ENCODE assay signal across 22 cellular contexts in genomic region chr10:132776821-132777220, GRCh38. TPM values are rescaled to one million over a fixed set of nuclear protein-coding genes. Genes with fewer than 3 reads are reported as not detected.
"Had no signal": no experiment of that assay in that cellular context is flagged by ENCODE, and none has a peak within 500 bp of the region (broad histone marks: within the 10 kb centered on the region; RNA-seq: fewer than 3 reads in every experiment).

No MANE protein-coding gene starts in this region.

- H3K9me3 ChIP-seq: SJSA1 had no signal

- H3K4me3 ChIP-seq: SJSA1, SK-N-MC had no signal

- H3K27ac ChIP-seq: SJSA1, SK-N-MC had no signal

- H3K27me3 ChIP-seq: SJSA1 had no signal

- DNase-seq: KBM-7, MV-4-11, NCI-H1048, NCI-H1105, NCI-H1417, NCI-H146, NCI-H1694 treated with DMSO at 0.1 percent for 48 hours, NCI-H1930, NCI-H2081, NCI-H2107, NCI-H2227 treated with DMSO at 0.1 percent for 48 hours, NCI-H526 treated with DMSO at 0.1 percent for 48 hours, NCI-H748 treated with DMSO at 0.1 percent for 48 hours, Right ventricle myocardium superior, RPMI8226, SIG-M5 had no signal

RNA-seq across cellular contexts. Expression of gene NKX6-2, which starts 9.1 kb away (rescaled TPM):
- total RNA-seq: HT-29, LHCN-M2, MCF 10A, NCI-H460, Right ventricle myocardium superior, SJSA1 had no signal
